In the genomic region with DNA sequence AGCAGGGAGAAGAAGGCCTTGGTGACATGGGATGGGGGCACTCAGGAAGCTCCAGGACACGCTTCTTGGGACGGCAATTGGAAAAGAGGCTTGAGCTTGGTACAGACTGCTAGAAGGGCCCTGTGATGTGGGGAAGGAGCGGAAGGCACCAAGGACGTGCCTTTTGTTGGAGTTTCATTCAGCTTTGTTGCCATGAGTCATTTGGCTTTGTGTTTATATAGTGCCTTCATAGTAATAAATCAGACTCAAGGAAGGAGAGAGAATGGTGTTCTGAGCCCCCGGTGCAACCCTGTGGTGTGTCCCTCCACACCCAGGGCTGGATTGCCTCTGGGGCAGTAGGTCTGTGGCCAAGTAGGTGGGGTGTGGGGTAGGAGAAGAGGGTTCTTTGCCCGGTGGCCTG, we compare ENCODE assay signal across 24 cellular contexts. TPM values are rescaled to one million over a fixed set of nuclear protein-coding genes. Genes with fewer than 3 reads are reported as not detected.
DNase-seq lines count a peak whose midpoint lies in the region; ATAC-seq, FAIRE-seq and TF ChIP-seq lines count a peak whose summit lies in the region.
"Had no signal": no experiment of that assay in that cellular context is flagged by ENCODE, and none has a peak within 500 bp of the region (broad histone marks: within the 10 kb centered on the region; RNA-seq: fewer than 3 reads in every experiment).

No MANE protein-coding gene starts in this region.

- no peak overlapping the region for H3K27ac Mint-ChIP-seq in endodermal cell
- H3K27ac Mint-ChIP-seq in nephron progenitor cell: peak overlapping the region; percentile 19
- H3K27ac Mint-ChIP-seq: WTC11 had no signal

- H3K27ac ChIP-seq in endodermal cell (ENCODE audit: low read depth, low read length) (no peak overlapping the region), small intestine (ENCODE audit: low read depth in 1 of 2, low read length in 1 of 2) (no peak overlapping the region)
- H3K27ac ChIP-seq: ascending aorta, tibial artery had no signal

- DNase-seq in GM20000 (ENCODE audit: low spot score) (peak; percentile 17), LoVo (ENCODE audit: low spot score) (peak; percentile 16), endodermal cell (peak; percentile 33), nephron progenitor cell (no peak), small intestine (no peak), NOMO-1 treated with dmso at 0.1 percent for 144 hours (lab: John Stamatoyannopoulos, UW; ENCODE audit: unreplicated experiment) (no peak), NOMO-1 (lab: John Stamatoyannopoulos, UW; ENCODE audit: unreplicated experiment in 2 of 2) (no peak)
- DNase-seq: activated CD4-positive, alpha-beta T cell treated with anti-CD3 and anti-CD28 coated beads, Interleukin-2, amount 50 U/mL, for 48 hours; activated naive CD4-positive, alpha-beta T cell treated with Interleukin-2 at 50 U/mL for 16 hours; activated T-cell treated with anti-CD3 and anti-CD28 coated beads for 4 hours; Caco-2; GF-D8; Kasumi-1; NCI-H1105 treated with DMSO at 0.1 percent for 48 hours; NCI-H526; stimulated activated naive CD8-positive, alpha-beta T cell treated with anti-CD3 and anti-CD28 coated beads, Interleukin-15, Interleukin-2, amounts not matched to agents 100 U/mL and 50 U/mL, for 24 hours; tibial artery had no signal

- H3K4me1 ChIP-seq in endodermal cell (ENCODE audit: control insufficient read depth, insufficient read depth, low read length): peaks cover 6% of the 10 kb centered on the region
- no peaks in the 10 kb centered on the region for H3K4me1 ChIP-seq in small intestine (ENCODE audit: control insufficient read depth in 2 of 2, insufficient read depth in 1 of 2, low read depth in 1 of 2, low read length in 1 of 2)
- H3K4me1 ChIP-seq: ascending aorta had no signal

- H3K4me3 Mint-ChIP-seq in endodermal cell: no peak overlapping the region
- no peak overlapping the region for H3K4me3 Mint-ChIP-seq in nephron progenitor cell
- H3K4me3 Mint-ChIP-seq: WTC11 had no signal

- TF ChIP-seq CTCF in GM20000 (IDR thresholded peaks at IDR 0.05; ENCODE audit: extremely low read depth, missing control alignments) (no peak), endodermal cell (conservative IDR thresholded peaks at IDR 0.05) (no peak), nephron progenitor cell (IDR thresholded peaks at IDR 0.05) (no peak)

- H3K9me3 Mint-ChIP-seq in endodermal cell (peaks cover 2% of the 10 kb centered on the region), nephron progenitor cell (peaks cover 17% of the 10 kb centered on the region)

- ATAC-seq in GM19351 (IDR thresholded peaks at IDR 0.05; ENCODE audit: unreplicated experiment): no peak
- ATAC-seq: GM12878; stimulated activated naive CD8-positive, alpha-beta T cell treated with anti-CD3 and anti-CD28 coated beads, Interleukin-15, Interleukin-2, amounts not matched to agents 100 U/mL and 50 U/mL, for 24 hours; WTC11 had no signal

- no peak overlapping the region for H3K4me3 ChIP-seq in endodermal cell (ENCODE audit: low read length)
- H3K4me3 ChIP-seq in small intestine (ENCODE audit: low read depth in 1 of 2, low read length in 2 of 2): no peak overlapping the region
- H3K4me3 ChIP-seq: ascending aorta, GM12878, tibial artery had no signal

- no peak overlapping the region for H3K9ac ChIP-seq in endodermal cell (ENCODE audit: extremely low read depth, low read length, poor library complexity, severe bottlenecking)

- H3K9me3 ChIP-seq in endodermal cell (ENCODE audit: control insufficient read depth, low read length) (no peaks in the 10 kb centered on the region), small intestine (ENCODE audit: control insufficient read depth, low read depth) (no peaks in the 10 kb centered on the region)
- H3K9me3 ChIP-seq: ascending aorta, Caco-2, tibial artery had no signal

- H3K27me3 Mint-ChIP-seq in endodermal cell (ENCODE audit: insufficient read depth): peaks cover 63% of the 10 kb centered on the region
- peaks cover 33% of the 10 kb centered on the region for H3K27me3 Mint-ChIP-seq in nephron progenitor cell (ENCODE audit: low read depth, poor library complexity)

- no peak for FAIRE-seq in small intestine (lab: Jason Lieb, UNC)
- FAIRE-seq: GM12878 had no signal

- H3K27me3 ChIP-seq in endodermal cell (ENCODE audit: control insufficient read depth, insufficient read depth, low read length, poor library complexity, severe bottlenecking) (peaks cover 54% of the 10 kb centered on the region), small intestine (ENCODE audit: control insufficient read depth in 2 of 2, insufficient read depth in 2 of 2, low read length in 2 of 2) (peaks cover 0 to 12% of the 10 kb centered on the region in 2 donors)
- H3K27me3 ChIP-seq: ascending aorta had no signal

- 83 to 92% methylated on average over 6 of the region's 6 CpGs for WGBS in endodermal cell (ENCODE audit: insufficient coverage in 1 of 2, insufficient read length in 1 of 2), 2 experiments
- WGBS in small intestine, 3 donors: 66 to 75% (median 68%) methylated on average over 6 of the region's 6 CpGs

- H3K36me3 Mint-ChIP-seq in endodermal cell (ENCODE audit: low read depth) (no peaks in the 10 kb centered on the region), nephron progenitor cell (ENCODE audit: low read depth) (peaks cover 16% of the 10 kb centered on the region)
- H3K36me3 Mint-ChIP-seq: WTC11 had no signal

- H3K4me1 Mint-ChIP-seq in endodermal cell (peaks cover 10% of the 10 kb centered on the region), nephron progenitor cell (peaks cover 35% of the 10 kb centered on the region)

- H3K36me3 ChIP-seq in endodermal cell (ENCODE audit: control insufficient read depth, insufficient read depth, low read length) (no peaks in the 10 kb centered on the region), small intestine (ENCODE audit: control insufficient read depth in 2 of 2, insufficient read depth in 2 of 2, low read length in 2 of 2) (no peaks in the 10 kb centered on the region)
- H3K36me3 ChIP-seq: ascending aorta, tibial artery had no signal

RNA-seq across cellular contexts. Expression of gene TBX4, which starts 7.4 kb away (rescaled TPM):
- not detected for total RNA-seq in endodermal cell
- 1.5 TPM for polyA plus RNA-seq in endodermal cell (2013, experiment 1 of 2)
- polyA plus RNA-seq in endodermal cell (2013, experiment 2 of 2): 1.4 TPM
- not detected for polyA plus RNA-seq in small intestine
- total RNA-seq: ascending aorta; GM12878; HT-29; T-helper 2 cell treated with Interferon-gamma antibody and Interleukin-4, amounts not matched to agents 100 ng/mL and 5 ng/mL, for 36 hours; WTC11 had no signal
- polyA plus RNA-seq: neural cell had no signal

RNA-seq across cellular contexts. Expression of gene TBX2, which starts 45.2 kb away (rescaled TPM):
- total RNA-seq in endodermal cell: under 1 TPM in 1 of 2 donors, not detected in 1; 0.07 TPM
- polyA plus RNA-seq in endodermal cell (2013, experiment 1 of 2): 2.8 TPM
- 2.1 TPM for polyA plus RNA-seq in endodermal cell (2013, experiment 2 of 2)
- 1 to 10 TPM in 2 of 3 donors, under 1 TPM in 1; 0.45 to 9.5 (median 4.3) TPM for polyA plus RNA-seq in small intestine
- total RNA-seq: T-helper 2 cell treated with Interferon-gamma antibody and Interleukin-4, amounts not matched to agents 100 ng/mL and 5 ng/mL, for 36 hours had no signal
- polyA plus RNA-seq: GM12878, neural cell had no signal

Comparison
In these comparisons a context has a peak if more than half of its experiments do, and no peak if none do; other contexts are left out.
1. DNase-seq: peak in GM20000 (single experiment), LoVo (single experiment) and endodermal cell (single experiment); none in nephron progenitor cell (single experiment), small intestine (single experiment), NOMO-1 treated with dmso at 0.1 percent for 144 hours (single experiment) and NOMO-1 (0 of 2).